Comparison of ENCODE assay signal across 15 cellular contexts in genomic region chr3:128814514-128815317, GRCh38.
DNase-seq lines count a peak whose midpoint lies in the region; ATAC-seq and TF ChIP-seq lines count a peak whose summit lies in the region.
"Had no signal": no experiment of that assay in that cellular context is flagged by ENCODE, and none has a peak within 500 bp of the region (broad histone marks: within the 10 kb centered on the region; RNA-seq: fewer than 3 reads in every experiment).

No MANE protein-coding gene starts in this region.

- no peaks in the 10 kb centered on the region for H3K27me3 ChIP-seq in left lung
- no peaks in the 10 kb centered on the region for H3K27me3 ChIP-seq in upper lobe of right lung
- H3K27me3 ChIP-seq: tibial artery had no signal

- H3K36me3 ChIP-seq in left lung (peaks cover 0 to 97% of the 10 kb centered on the region in 2 donors), upper lobe of right lung (peaks cover 66% of the 10 kb centered on the region)

- H3K4me3 ChIP-seq in left lung (no peak overlapping the region), upper lobe of right lung (no peak overlapping the region)
- H3K4me3 ChIP-seq: tibial artery had no signal

- no peak for ATAC-seq in activated naive CD4-positive, alpha-beta T cell treated with anti-CD3 and anti-CD28 coated beads, Interleukin-2, amount 50 U/mL, for 72 hours
- no peak for ATAC-seq in activated naive CD8-positive, alpha-beta T cell treated with anti-CD3 and anti-CD28 coated beads, Interleukin-2, amount 50 U/mL, for 24 hours
- ATAC-seq in left lung (peak; percentile 70), upper lobe of right lung (peak; percentile 72), HG03439 (IDR thresholded peaks at IDR 0.05; ENCODE audit: unreplicated experiment) (no peak)
- ATAC-seq: WTC11 had no signal

- no peaks in the 10 kb centered on the region for H3K9me3 ChIP-seq in left lung
- H3K9me3 ChIP-seq in upper lobe of right lung, result no peaks in the 10 kb centered on the region
- H3K9me3 ChIP-seq: tibial artery had no signal

- peaks cover 29% of the 10 kb centered on the region for H3K36me3 Mint-ChIP-seq in activated naive CD4-positive, alpha-beta T cell treated with anti-CD3 and anti-CD28 coated beads, Interleukin-2, amount 50 U/mL, for 24 hours
- H3K36me3 Mint-ChIP-seq in activated naive CD4-positive, alpha-beta T cell treated with anti-CD3 and anti-CD28 coated beads, Interleukin-2, amount 50 U/mL, for 72 hours, result peaks cover 22 to 26% of the 10 kb centered on the region in 2 donors
- H3K36me3 Mint-ChIP-seq in activated naive CD8-positive, alpha-beta T cell treated with anti-CD3 and anti-CD28 coated beads, Interleukin-2, amount 50 U/mL, for 24 hours (ENCODE audit: low read depth), result peaks cover 78% of the 10 kb centered on the region

- no peak for DNase-seq in activated naive CD4-positive, alpha-beta T cell treated with anti-CD3 and anti-CD28 coated beads, Interleukin-2, amount 50 U/mL, for 72 hours (ENCODE audit: low spot score in 2 of 2)
- no peak for DNase-seq in activated naive CD8-positive, alpha-beta T cell treated with anti-CD3 and anti-CD28 coated beads, Interleukin-2, amount 50 U/mL, for 24 hours
- DNase-seq in left lung (no peak), upper lobe of right lung (no peak), AG20443 (ENCODE audit: low spot score) (no peak), epidermal melanocyte (ENCODE audit: insufficient read length, low spot score) (no peak)
- DNase-seq: activated naive CD8-positive, alpha-beta T cell treated with anti-CD3 and anti-CD28 coated beads, Interleukin-2, amount 10 ng/mL, durations not matched to agents 7 days and 5 days; NCI-H2081 treated with DMSO at 0.1 percent for 48 hours; NCI-H748 treated with DMSO at 0.1 percent for 48 hours; nephron progenitor cell; tibial artery had no signal

- peak overlapping the region; percentile 70 for H3K27ac Mint-ChIP-seq in activated naive CD4-positive, alpha-beta T cell treated with anti-CD3 and anti-CD28 coated beads, Interleukin-2, amount 50 U/mL, for 24 hours
- peak overlapping the region in 1 of 2 donors; percentile 50 for H3K27ac Mint-ChIP-seq in activated naive CD4-positive, alpha-beta T cell treated with anti-CD3 and anti-CD28 coated beads, Interleukin-2, amount 50 U/mL, for 72 hours
- H3K27ac Mint-ChIP-seq in activated naive CD8-positive, alpha-beta T cell treated with anti-CD3 and anti-CD28 coated beads, Interleukin-2, amount 50 U/mL, for 24 hours, result peak overlapping the region; percentile 26
- H3K27ac Mint-ChIP-seq: activated naive CD8-positive, alpha-beta T cell treated with anti-CD3 and anti-CD28 coated beads, Interleukin-2, amount 10 ng/mL, durations not matched to agents 7 days and 5 days; nephron progenitor cell; T-helper 1 cell treated with Interleukin-12 subunit alpha and Interleukin-12 subunit beta and Interleukin-4 antibody, amounts not matched to agents 30 μg/mL and 1 μg/mL, for 36 hours; WTC11 had no signal

- H3K4me3 Mint-ChIP-seq in activated naive CD4-positive, alpha-beta T cell treated with anti-CD3 and anti-CD28 coated beads, Interleukin-2, amount 50 U/mL, for 24 hours, result no peak overlapping the region
- no peak overlapping the region for H3K4me3 Mint-ChIP-seq in activated naive CD8-positive, alpha-beta T cell treated with anti-CD3 and anti-CD28 coated beads, Interleukin-2, amount 50 U/mL, for 24 hours
- H3K4me3 Mint-ChIP-seq: activated naive CD8-positive, alpha-beta T cell treated with anti-CD3 and anti-CD28 coated beads, Interleukin-2, amount 10 ng/mL, durations not matched to agents 7 days and 5 days; nephron progenitor cell; T-helper 1 cell treated with Interleukin-12 subunit alpha and Interleukin-12 subunit beta and Interleukin-4 antibody, amounts not matched to agents 30 μg/mL and 1 μg/mL, for 36 hours; WTC11 had no signal

- H3K9me3 Mint-ChIP-seq in activated naive CD4-positive, alpha-beta T cell treated with anti-CD3 and anti-CD28 coated beads, Interleukin-2, amount 50 U/mL, for 24 hours, result no peaks in the 10 kb centered on the region
- no peaks in the 10 kb centered on the region for H3K9me3 Mint-ChIP-seq in activated naive CD4-positive, alpha-beta T cell treated with anti-CD3 and anti-CD28 coated beads, Interleukin-2, amount 50 U/mL, for 72 hours
- no peaks in the 10 kb centered on the region for H3K9me3 Mint-ChIP-seq in activated naive CD8-positive, alpha-beta T cell treated with anti-CD3 and anti-CD28 coated beads, Interleukin-2, amount 50 U/mL, for 24 hours
- H3K9me3 Mint-ChIP-seq: activated naive CD8-positive, alpha-beta T cell treated with anti-CD3 and anti-CD28 coated beads, Interleukin-2, amount 10 ng/mL, durations not matched to agents 7 days and 5 days; nephron progenitor cell; T-helper 1 cell treated with Interleukin-12 subunit alpha and Interleukin-12 subunit beta and Interleukin-4 antibody, amounts not matched to agents 30 μg/mL and 1 μg/mL, for 36 hours; WTC11 had no signal

- H3K27me3 Mint-ChIP-seq in activated naive CD4-positive, alpha-beta T cell treated with anti-CD3 and anti-CD28 coated beads, Interleukin-2, amount 50 U/mL, for 24 hours, result no peaks in the 10 kb centered on the region
- no peaks in the 10 kb centered on the region for H3K27me3 Mint-ChIP-seq in activated naive CD8-positive, alpha-beta T cell treated with anti-CD3 and anti-CD28 coated beads, Interleukin-2, amount 50 U/mL, for 24 hours
- H3K27me3 Mint-ChIP-seq: activated naive CD8-positive, alpha-beta T cell treated with anti-CD3 and anti-CD28 coated beads, Interleukin-2, amount 10 ng/mL, durations not matched to agents 7 days and 5 days had no signal

- H3K27ac ChIP-seq in left lung (peak overlapping the region in 1 of 2 donors; percentile 51), upper lobe of right lung (peak overlapping the region; percentile 27)

- intact Hi-C loops in left lung (cut with DNase I) (no loop called here), upper lobe of right lung (cut with DNase I) (no loop called here)

- H3K4me1 ChIP-seq in left lung (peaks cover 0 to 34% of the 10 kb centered on the region in 2 donors), upper lobe of right lung (peaks cover 15% of the 10 kb centered on the region)

- TF ChIP-seq CTCF in left lung (IDR thresholded peaks at IDR 0.05) (no peak), upper lobe of right lung (IDR thresholded peaks at IDR 0.05) (no peak)

- H3K4me1 Mint-ChIP-seq in activated naive CD4-positive, alpha-beta T cell treated with anti-CD3 and anti-CD28 coated beads, Interleukin-2, amount 50 U/mL, for 24 hours, result peaks cover 16% of the 10 kb centered on the region
- H3K4me1 Mint-ChIP-seq in activated naive CD8-positive, alpha-beta T cell treated with anti-CD3 and anti-CD28 coated beads, Interleukin-2, amount 50 U/mL, for 24 hours, result peaks cover 8% of the 10 kb centered on the region
- H3K4me1 Mint-ChIP-seq: nephron progenitor cell, WTC11 had no signal

Comparison
In these comparisons a context has a peak if more than half of its experiments do, and no peak if none do; other contexts are left out.
1. ATAC-seq: peak in left lung (single experiment) and upper lobe of right lung (single experiment); none in activated naive CD4-positive, alpha-beta T cell treated with anti-CD3 and anti-CD28 coated beads, Interleukin-2, amount 50 U/mL, for 72 hours (0 of 2), activated naive CD8-positive, alpha-beta T cell treated with anti-CD3 and anti-CD28 coated beads, Interleukin-2, amount 50 U/mL, for 24 hours (single experiment) and HG03439 (single experiment).